ENCODE assay signal across 1 cellular context in the genomic region with DNA sequence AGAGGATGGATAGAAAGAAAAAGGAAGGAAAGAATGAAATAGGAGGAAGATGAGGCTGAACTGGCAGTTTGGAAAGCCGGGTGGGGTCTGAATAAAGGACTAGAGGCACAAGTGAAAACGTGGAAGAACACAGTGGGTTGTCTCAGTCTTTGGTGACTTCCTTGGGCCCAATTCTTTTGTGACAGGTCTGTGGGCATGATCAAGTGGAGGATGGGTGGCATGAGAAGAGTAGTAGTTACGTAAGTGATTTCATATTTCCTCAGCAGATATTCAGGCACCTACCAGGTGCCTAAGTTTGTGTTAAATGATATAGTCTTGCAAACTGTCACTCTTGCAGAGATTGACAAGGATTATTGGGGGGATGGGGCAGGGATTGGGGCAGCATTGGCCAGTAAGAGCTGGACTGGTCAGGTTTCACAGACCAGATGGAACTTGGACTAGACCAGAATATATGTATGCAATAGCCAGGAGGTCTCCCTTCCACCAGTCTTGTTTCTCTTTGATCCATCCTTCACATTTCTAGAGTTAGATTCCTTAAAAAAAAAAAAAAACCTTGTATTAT.
TF ChIP-seq lines count a peak whose summit lies in the region.

No MANE protein-coding gene starts in this region.

TF ChIP-seq in SK-N-SH treated with all-trans-retinoic acid at 6 μM for 48 hours, 23 proteins besides CTCF, POLR2A, EP300 and RAD21 (continued from another document):
- TF ChIP-seq GLIS3 (CRISPR knock-in tag; IDR thresholded peaks at IDR 0.05): no peak
- no peak for TF ChIP-seq BACH2 (CRISPR knock-in tag; IDR thresholded peaks at IDR 0.05; ENCODE audit: borderline replicate concordance)
- TF ChIP-seq PPARA (CRISPR knock-in tag; IDR thresholded peaks at IDR 0.05; ENCODE audit: borderline replicate concordance): no peak
- no peak for TF ChIP-seq ZFP30 (CRISPR knock-in tag; IDR thresholded peaks at IDR 0.05)
- TF ChIP-seq TOX (CRISPR knock-in tag; IDR thresholded peaks at IDR 0.05; ENCODE audit: borderline replicate concordance): no peak
- TF ChIP-seq OSR1 (CRISPR knock-in tag; IDR thresholded peaks at IDR 0.05): no peak
- no peak for TF ChIP-seq ZNF70 (CRISPR knock-in tag; IDR thresholded peaks at IDR 0.05)
- TF ChIP-seq ZC3H10 (CRISPR knock-in tag; IDR thresholded peaks at IDR 0.05): no peak
- TF ChIP-seq, protein P1, sequence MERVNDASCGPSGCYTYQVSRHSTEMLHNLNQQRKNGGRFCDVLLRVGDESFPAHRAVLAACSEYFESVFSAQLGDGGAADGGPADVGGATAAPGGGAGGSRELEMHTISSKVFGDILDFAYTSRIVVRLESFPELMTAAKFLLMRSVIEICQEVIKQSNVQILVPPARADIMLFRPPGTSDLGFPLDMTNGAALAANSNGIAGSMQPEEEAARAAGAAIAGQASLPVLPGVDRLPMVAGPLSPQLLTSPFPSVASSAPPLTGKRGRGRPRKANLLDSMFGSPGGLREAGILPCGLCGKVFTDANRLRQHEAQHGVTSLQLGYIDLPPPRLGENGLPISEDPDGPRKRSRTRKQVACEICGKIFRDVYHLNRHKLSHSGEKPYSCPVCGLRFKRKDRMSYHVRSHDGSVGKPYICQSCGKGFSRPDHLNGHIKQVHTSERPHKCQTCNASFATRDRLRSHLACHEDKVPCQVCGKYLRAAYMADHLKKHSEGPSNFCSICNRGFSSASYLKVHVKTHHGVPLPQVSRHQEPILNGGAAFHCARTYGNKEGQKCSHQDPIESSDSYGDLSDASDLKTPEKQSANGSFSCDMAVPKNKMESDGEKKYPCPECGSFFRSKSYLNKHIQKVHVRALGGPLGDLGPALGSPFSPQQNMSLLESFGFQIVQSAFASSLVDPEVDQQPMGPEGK (CRISPR knock-in tag; IDR thresholded peaks at IDR 0.05; ENCODE audit: borderline replicate concordance): no peak
- no peak for TF ChIP-seq CSDC2 (CRISPR knock-in tag; IDR thresholded peaks at IDR 0.05)
